8 cellular contexts compared by ENCODE assay signal in the genomic region with DNA sequence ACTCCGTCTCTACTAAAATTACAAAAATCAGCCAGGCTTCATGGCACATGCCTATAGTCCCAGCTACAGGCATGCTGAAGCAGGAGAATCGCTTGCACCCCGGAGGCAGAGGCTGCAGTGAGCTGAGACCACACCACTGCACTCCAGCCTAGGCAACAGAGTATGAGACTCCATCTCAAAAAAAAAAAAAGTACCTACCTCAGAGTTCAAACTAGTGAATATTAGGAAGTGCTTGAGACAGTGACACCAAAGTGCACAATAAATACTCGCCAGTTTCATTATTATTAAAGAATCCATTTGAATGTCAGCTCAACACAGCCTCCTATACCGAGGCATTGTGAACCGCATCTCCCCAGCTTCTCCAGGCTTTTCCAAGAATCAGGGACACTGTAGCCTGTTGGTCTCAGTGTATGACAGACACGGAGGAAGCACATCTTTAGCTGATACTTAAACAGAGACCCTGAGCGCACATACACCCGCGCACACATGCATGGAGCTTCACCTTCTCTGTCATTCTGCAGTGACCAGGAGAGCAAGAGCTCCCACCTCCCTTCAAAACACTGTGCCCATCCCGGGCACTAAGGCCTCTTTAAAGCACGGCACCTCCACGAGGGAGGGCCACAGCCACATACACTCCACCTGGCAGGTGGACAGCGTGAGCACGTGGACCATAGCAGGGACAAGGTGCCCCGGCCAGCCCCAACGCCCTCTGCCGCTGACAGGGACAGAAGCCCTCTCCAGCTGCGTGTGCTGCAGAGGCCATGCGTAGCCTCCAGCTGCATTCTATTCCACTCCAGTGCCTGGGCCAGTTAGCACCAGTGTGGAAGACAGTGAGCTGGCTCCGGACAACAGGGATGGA. TPM values are rescaled to one million over a fixed set of nuclear protein-coding genes. Genes with fewer than 3 reads are reported as not detected.
A peak's percentile ranks its signal among the peaks of the same experiment; 100 is the strongest.
DNase-seq lines count a peak whose midpoint lies in the region; ATAC-seq, FAIRE-seq and TF ChIP-seq lines count a peak whose summit lies in the region.

No MANE protein-coding gene starts in this region.

- DNase-seq in T-helper 1 cell (no peak), WTC11 (ENCODE audit: low spot score) (no peak), left ventricle myocardium superior (peak; percentile 66), RCC 7860 (ENCODE audit: low spot score) (no peak), NCI-H524 treated with DMSO at 0.1 percent for 48 hours (lab: John Stamatoyannopoulos, UW) (no peak), aorta (no peak)

- no peak overlapping the region for H3K9ac ChIP-seq in stomach smooth muscle (ENCODE audit: low read length in 2 of 2)

- H3K36me3 Mint-ChIP-seq in T-helper 1 cell treated with Interleukin-12 subunit alpha and Interleukin-12 subunit beta and Interleukin-4 antibody, amounts not matched to agents 30 μg/mL and 1 μg/mL, for 36 hours (ENCODE audit: low read depth), result peaks cover 37% of the 10 kb centered on the region
- peaks cover 56% of the 10 kb centered on the region for H3K36me3 Mint-ChIP-seq in WTC11

- H3K27me3 ChIP-seq in stomach smooth muscle (ENCODE audit: control insufficient read depth in 1 of 2, insufficient read depth in 2 of 2, low read length in 2 of 2), result no peaks in the 10 kb centered on the region
- H3K27me3 ChIP-seq in aorta (ENCODE audit: control insufficient read depth in 1 of 2, insufficient read depth in 2 of 2, low read length in 1 of 2), result no peaks in the 10 kb centered on the region

- H3K4me1 Mint-ChIP-seq in T-helper 1 cell treated with Interleukin-12 subunit alpha and Interleukin-12 subunit beta and Interleukin-4 antibody, amounts not matched to agents 30 μg/mL and 1 μg/mL, for 36 hours (ENCODE audit: low read depth), result peaks cover 42% of the 10 kb centered on the region
- H3K4me1 Mint-ChIP-seq in WTC11, result peaks cover 44% of the 10 kb centered on the region

- ATAC-seq in WTC11 (peak; percentile 0), left ventricle myocardium superior (peak; percentile 16), aorta (ENCODE audit: low FRiP score) (no peak)

- FAIRE-seq in RCC 7860 (lab: Jason Lieb, UNC), result no peak

- CTCF ChIA-PET in WTC11 (lab: Charles Lee), result interaction anchor here (0.7 to 7.1 kb wide), 11 partner anchors 14 to 217 kb away, joined by 3 to 195 read pairs (median 10); partner anchors contain the start of genes IFFO1 and NOP2

- no peaks in the 10 kb centered on the region for H3K9me3 ChIP-seq in stomach smooth muscle (ENCODE audit: control insufficient read depth in 2 of 2, low read length in 2 of 2)
- H3K9me3 ChIP-seq in aorta (ENCODE audit: control insufficient read depth, low read length), result no peaks in the 10 kb centered on the region

- peaks cover 43 to 44% of the 10 kb centered on the region in 2 donors for H3K36me3 ChIP-seq in stomach smooth muscle (ENCODE audit: control insufficient read depth in 2 of 2, insufficient read depth in 2 of 2, low read length in 2 of 2)
- H3K36me3 ChIP-seq in aorta (ENCODE audit: control insufficient read depth in 1 of 2, insufficient read depth in 2 of 2, low read length in 1 of 2), result peaks cover 0 to 4% of the 10 kb centered on the region in 2 donors

- peak overlapping the region; percentile 56 for H3K4me3 Mint-ChIP-seq in T-helper 1 cell treated with Interleukin-12 subunit alpha and Interleukin-12 subunit beta and Interleukin-4 antibody, amounts not matched to agents 30 μg/mL and 1 μg/mL, for 36 hours
- H3K4me3 Mint-ChIP-seq in WTC11, result peak overlapping the region; percentile 44; the same call in 1 of the 2 replicates

- H3K27ac Mint-ChIP-seq in T-helper 1 cell treated with Interleukin-12 subunit alpha and Interleukin-12 subunit beta and Interleukin-4 antibody, amounts not matched to agents 30 μg/mL and 1 μg/mL, for 36 hours, result peak overlapping the region; percentile 86
- H3K27ac Mint-ChIP-seq in WTC11, result peak overlapping the region; percentile 92

- peak overlapping the region in 1 of 2 donors; percentile 22 for H3K4me3 ChIP-seq in stomach smooth muscle (ENCODE audit: low read length in 2 of 2)
- no peak overlapping the region for H3K4me3 ChIP-seq in aorta (ENCODE audit: low read length in 2 of 2)

- H3K9me3 Mint-ChIP-seq in T-helper 1 cell treated with Interleukin-12 subunit alpha and Interleukin-12 subunit beta and Interleukin-4 antibody, amounts not matched to agents 30 μg/mL and 1 μg/mL, for 36 hours, result no peaks in the 10 kb centered on the region
- H3K9me3 Mint-ChIP-seq in WTC11, result no peaks in the 10 kb centered on the region

- H3K27ac ChIP-seq in stomach smooth muscle (ENCODE audit: low read length) (peak overlapping the region; percentile 55), aorta (ENCODE audit: low read depth in 1 of 2, low read length in 2 of 2) (peak overlapping the region in 1 of 2 donors; percentile 38)

- POLR2A ChIA-PET in WTC11 (lab: Charles Lee), result interaction anchor here (0.6 to 1.4 kb wide), 6 partner anchors 14 to 386 kb away, joined by 3 to 4 read pairs (median 4); partner anchors contain the start of gene ZNF384

- WGBS in aorta, 2 donors, result 74 to 76% methylated on average over 21 of the region's 21 CpGs

- no peak for TF ChIP-seq CTCF in WTC11 (IDR thresholded peaks at IDR 0.05)

- intact Hi-C loops in left ventricle myocardium superior (cut with micrococcal nuclease), result no loop called here
- intact Hi-C loops in aorta (cut with DNase I), result loop anchor here (5.0 kb wide), 4 partner anchors 112 to 212 kb away; no protein-coding TSS in a partner anchor

- no peaks in the 10 kb centered on the region for H3K27me3 Mint-ChIP-seq in T-helper 1 cell treated with Interleukin-12 subunit alpha and Interleukin-12 subunit beta and Interleukin-4 antibody, amounts not matched to agents 30 μg/mL and 1 μg/mL, for 36 hours (ENCODE audit: low read depth)
- no peaks in the 10 kb centered on the region; the same call in 1 of the 2 replicates for H3K27me3 Mint-ChIP-seq in WTC11 (ENCODE audit: low read depth)

- H3K4me1 ChIP-seq in stomach smooth muscle (ENCODE audit: control insufficient read depth, insufficient read depth, low read length), result peaks cover 60% of the 10 kb centered on the region
- no peaks in the 10 kb centered on the region for H3K4me1 ChIP-seq in aorta (ENCODE audit: control insufficient read depth in 1 of 2, insufficient read depth in 2 of 2, low read length in 2 of 2)

TF ChIP-seq in WTC11, 78 proteins besides CTCF, POLR2A, EP300 and RAD21 (continues in another document):
- TF ChIP-seq OVOL2 (CRISPR knock-in tag; IDR thresholded peaks at IDR 0.05; ENCODE audit: borderline replicate concordance) (no peak), SMAD3 (CRISPR knock-in tag; IDR thresholded peaks at IDR 0.05; ENCODE audit: borderline replicate concordance) (no peak), NFATC4 (CRISPR knock-in tag; IDR thresholded peaks at IDR 0.05) (peak; percentile 59; the same call in 1 of the 2 replicates), GRHL2 (CRISPR knock-in tag; IDR thresholded peaks at IDR 0.05; ENCODE audit: insufficient replicate concordance, severe bottlenecking) (no peak), AR (CRISPR knock-in tag; IDR thresholded peaks at IDR 0.05) (no peak; the same call in 1 of the 2 replicates)
- TF ChIP-seq, protein P1, sequence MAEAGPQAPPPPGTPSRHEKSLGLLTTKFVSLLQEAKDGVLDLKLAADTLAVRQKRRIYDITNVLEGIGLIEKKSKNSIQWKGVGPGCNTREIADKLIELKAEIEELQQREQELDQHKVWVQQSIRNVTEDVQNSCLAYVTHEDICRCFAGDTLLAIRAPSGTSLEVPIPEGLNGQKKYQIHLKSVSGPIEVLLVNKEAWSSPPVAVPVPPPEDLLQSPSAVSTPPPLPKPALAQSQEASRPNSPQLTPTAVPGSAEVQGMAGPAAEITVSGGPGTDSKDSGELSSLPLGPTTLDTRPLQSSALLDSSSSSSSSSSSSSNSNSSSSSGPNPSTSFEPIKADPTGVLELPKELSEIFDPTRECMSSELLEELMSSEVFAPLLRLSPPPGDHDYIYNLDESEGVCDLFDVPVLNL (CRISPR knock-in tag; IDR thresholded peaks at IDR 0.05; ENCODE audit: borderline replicate concordance, low read depth), result no peak

RNA-seq across cellular contexts. Expression of gene GAPDH, which starts 5.2 kb away (rescaled TPM):
- 4,276 to 4,694 TPM (median 4,682 TPM) in 3 replicates for total RNA-seq in WTC11 (2021)
- 4,526 TPM for total RNA-seq in left ventricle myocardium superior
- total RNA-seq in aorta, result 1,000 to 10,000 TPM; 1,856 to 2,021 TPM
- polyA plus RNA-seq in aorta, result 1,000 to 10,000 TPM; 2,047 to 3,012 TPM

RNA-seq across cellular contexts. Expression of gene IFFO1, which starts 16.3 kb away (rescaled TPM):
- total RNA-seq in WTC11 (2021) (14.1 to 15.4 TPM (median 14.5 TPM) in 3 replicates), left ventricle myocardium superior (14.9 TPM), aorta (10 to 100 TPM; 28.5 to 60.8 TPM)
- polyA plus RNA-seq in aorta, result 100 to 1,000 TPM in 1 of 2 donors, 10 to 100 TPM in 1; 11.1 to 110 TPM

RNA-seq across cellular contexts. Expression of gene NOP2, which starts 28.6 kb away (rescaled TPM):
- total RNA-seq in WTC11 (2021) (68.4 to 79.4 TPM (median 72.4 TPM) in 3 replicates), left ventricle myocardium superior (16.1 TPM), aorta (10 to 100 TPM; 24.8 to 27.8 TPM)
- polyA plus RNA-seq in aorta, result 10 to 100 TPM in 1 of 2 donors, 1 to 10 TPM in 1; 5.4 to 18.8 TPM

RNA-seq across cellular contexts. Expression of gene NCAPD2, which starts 45.6 kb away (rescaled TPM):
- total RNA-seq in WTC11 (2021) (131 to 141 TPM (median 133 TPM) in 3 replicates), left ventricle myocardium superior (13.1 TPM), aorta (10 to 100 TPM; 19.9 to 32.8 TPM)
- 10 to 100 TPM in 1 of 2 donors, 1 to 10 TPM in 1; 5.1 to 13.2 TPM for polyA plus RNA-seq in aorta

RNA-seq across cellular contexts. Expression of gene MRPL51, which starts 46.4 kb away (rescaled TPM):
- total RNA-seq in WTC11 (2021) (285 to 290 TPM (median 288 TPM) in 3 replicates), left ventricle myocardium superior (275 TPM), aorta (10 to 100 TPM; 91.8 to 95.5 TPM)
- 100 to 1,000 TPM; 125 to 283 TPM for polyA plus RNA-seq in aorta
